In the genomic region with DNA sequence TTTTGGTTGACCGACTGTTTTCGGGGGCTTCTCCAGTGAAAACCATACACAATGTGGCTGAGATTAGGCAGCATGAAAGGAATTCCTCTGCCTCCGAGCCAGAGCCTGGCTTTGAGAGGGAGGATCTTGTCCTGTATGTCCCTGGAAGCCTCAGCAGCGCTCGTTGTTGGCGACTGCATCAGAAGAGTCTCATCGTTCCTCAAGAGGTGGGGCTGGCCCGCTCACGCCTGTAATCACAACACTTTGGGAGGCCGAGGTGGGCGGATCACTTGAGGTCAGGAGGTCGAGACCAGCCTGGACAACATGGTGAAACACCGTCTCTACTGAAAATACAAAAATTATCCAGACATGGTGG, we compare ENCODE assay signal across 34 cellular contexts. TPM values are rescaled to one million over a fixed set of nuclear protein-coding genes. Genes with fewer than 3 reads are reported as not detected.
"Had no signal": no experiment of that assay in that cellular context is flagged by ENCODE, and none has a peak within 500 bp of the region (broad histone marks: within the 10 kb centered on the region; RNA-seq: fewer than 3 reads in every experiment).

No MANE protein-coding gene starts in this region.

- ATAC-seq: activated naive CD4-positive, alpha-beta T cell treated with anti-CD3 and anti-CD28 coated beads, Interleukin-2, amount 50 U/mL, for 72 hours; activated T-cell treated with anti-CD3 and anti-CD28 coated beads, Interleukin-2, amount 50 U/mL, for 72 hours; effector memory CD8-positive, alpha-beta T cell; gastroesophageal sphincter; WTC11 had no signal

- H3K9me3 ChIP-seq: esophagus squamous epithelium, gastroesophageal sphincter had no signal

- H3K36me3 ChIP-seq: brain microvascular endothelial cell, esophagus squamous epithelium, gastroesophageal sphincter had no signal

- DNase-seq: activated CD4-positive, alpha-beta memory T cell treated with anti-CD3 and anti-CD28 coated beads, Interleukin-2, amount 10 ng/mL, durations not matched to agents 7 days and 5 days; activated CD4-positive, alpha-beta T cell treated with anti-CD3 and anti-CD28 coated beads for 1 hour; activated CD4-positive, alpha-beta T cell treated with anti-CD3 and anti-CD28 coated beads for 4 hours; activated CD4-positive, alpha-beta T cell treated with anti-CD3 and anti-CD28 coated beads, Interleukin-2, amount 10 ng/mL, durations not matched to agents 7 days and 5 days; activated CD4-positive, alpha-beta T cell treated with anti-CD3 and anti-CD28 coated beads, Interleukin-2, amount 50 U/mL, for 4 hours; activated CD8-positive, alpha-beta memory T cell treated with anti-CD3 and anti-CD28 coated beads, Interleukin-2, amount 50 U/mL, for 48 hours; activated gamma-delta T cell; activated naive CD4-positive, alpha-beta T cell; activated naive CD4-positive, alpha-beta T cell treated with anti-CD3 and anti-CD28 coated beads, Interleukin-2, amount 10 ng/mL, durations not matched to agents 7 days and 5 days; activated naive CD8-positive, alpha-beta T cell treated with anti-CD3 and anti-CD28 coated beads, Interleukin-2, amount 10 ng/mL, durations not matched to agents 7 days and 5 days; activated T-cell treated with anti-CD3 and anti-CD28 coated beads for 4 hours; activated T-cell treated with anti-CD3 and anti-CD28 coated beads, Interleukin-2, amount 50 U/mL, for 24 hours; activated T-cell treated with anti-CD3 and anti-CD28 coated beads, Interleukin-2, amount 50 U/mL, for 72 hours; anterior cingulate cortex; brain microvascular endothelial cell; dorsolateral prefrontal cortex; effector CD4-positive, alpha-beta T cell; effector memory CD8-positive, alpha-beta T cell; esophagus squamous epithelium; foreskin melanocyte; T-helper 2 cell had no signal

- H3K27ac ChIP-seq: brain microvascular endothelial cell, coronary artery, dorsolateral prefrontal cortex, esophagus squamous epithelium, gastroesophageal sphincter, VCaP had no signal

- H3K4me1 ChIP-seq: gastroesophageal sphincter had no signal

- H3K4me3 ChIP-seq: coronary artery, esophagus squamous epithelium, gastroesophageal sphincter had no signal

RNA-seq across cellular contexts. Expression of a gene that starts 15.0 kb away (rescaled TPM):
- total RNA-seq: activated CD4-positive, alpha-beta memory T cell treated with anti-CD3 and anti-CD28 coated beads, Interleukin-2, amount 10 ng/mL, durations not matched to agents 7 days and 5 days; activated CD4-positive, alpha-beta T cell treated with anti-CD3 and anti-CD28 coated beads, Interleukin-2, amount 10 ng/mL, durations not matched to agents 7 days and 5 days; activated naive CD4-positive, alpha-beta T cell treated with anti-CD3 and anti-CD28 coated beads, Interleukin-2, amount 50 U/mL, for 72 hours; activated naive CD8-positive, alpha-beta T cell treated with anti-CD3 and anti-CD28 coated beads, Interleukin-2, amount 10 ng/mL, durations not matched to agents 7 days and 5 days; activated T-cell treated with anti-CD3 and anti-CD28 coated beads, Interleukin-2, amount 50 U/mL, for 72 hours; astrocyte; bronchial epithelial cell; cardiac septum; cerebellum; dorsolateral prefrontal cortex; fibroblast of lung; fibroblast of villous mesenchyme; gastroesophageal sphincter; glomerular endothelial cell; T-helper 1 cell treated with Interleukin-12 subunit alpha and Interleukin-12 subunit beta and Interleukin-4 antibody, amounts not matched to agents 30 ng/mL and 1 ng/mL, for 36 hours had no signal
- polyA plus RNA-seq: fibroblast of lung had no signal

RNA-seq across cellular contexts. Expression of a gene that starts 31.2 kb away (rescaled TPM):
- total RNA-seq: activated CD4-positive, alpha-beta T cell treated with anti-CD3 and anti-CD28 coated beads, Interleukin-2, amount 10 ng/mL, durations not matched to agents 7 days and 5 days; activated naive CD8-positive, alpha-beta T cell treated with anti-CD3 and anti-CD28 coated beads, Interleukin-2, amount 10 ng/mL, durations not matched to agents 7 days and 5 days; cardiac septum; fibroblast of lung; fibroblast of villous mesenchyme; gastroesophageal sphincter; T-helper 1 cell treated with Interleukin-12 subunit alpha and Interleukin-12 subunit beta and Interleukin-4 antibody, amounts not matched to agents 30 ng/mL and 1 ng/mL, for 36 hours had no signal
- polyA plus RNA-seq: fibroblast of lung had no signal

RNA-seq across cellular contexts. Expression of a gene that starts 51.3 kb away (rescaled TPM):
- total RNA-seq: activated CD4-positive, alpha-beta memory T cell treated with anti-CD3 and anti-CD28 coated beads, Interleukin-2, amount 10 ng/mL, durations not matched to agents 7 days and 5 days; activated CD4-positive, alpha-beta T cell treated with anti-CD3 and anti-CD28 coated beads, Interleukin-2, amount 10 ng/mL, durations not matched to agents 7 days and 5 days; activated naive CD4-positive, alpha-beta T cell treated with anti-CD3 and anti-CD28 coated beads, Interleukin-2, amount 50 U/mL, for 72 hours; activated naive CD8-positive, alpha-beta T cell treated with anti-CD3 and anti-CD28 coated beads, Interleukin-2, amount 10 ng/mL, durations not matched to agents 7 days and 5 days; astrocyte; esophagus squamous epithelium; fibroblast of lung; fibroblast of villous mesenchyme; gastroesophageal sphincter; glomerular endothelial cell; T-helper 1 cell treated with Interleukin-12 subunit alpha and Interleukin-12 subunit beta and Interleukin-4 antibody, amounts not matched to agents 30 ng/mL and 1 ng/mL, for 36 hours had no signal
- polyA plus RNA-seq: fibroblast of lung had no signal
